24 cellular contexts compared by ENCODE assay signal in the genomic region with DNA sequence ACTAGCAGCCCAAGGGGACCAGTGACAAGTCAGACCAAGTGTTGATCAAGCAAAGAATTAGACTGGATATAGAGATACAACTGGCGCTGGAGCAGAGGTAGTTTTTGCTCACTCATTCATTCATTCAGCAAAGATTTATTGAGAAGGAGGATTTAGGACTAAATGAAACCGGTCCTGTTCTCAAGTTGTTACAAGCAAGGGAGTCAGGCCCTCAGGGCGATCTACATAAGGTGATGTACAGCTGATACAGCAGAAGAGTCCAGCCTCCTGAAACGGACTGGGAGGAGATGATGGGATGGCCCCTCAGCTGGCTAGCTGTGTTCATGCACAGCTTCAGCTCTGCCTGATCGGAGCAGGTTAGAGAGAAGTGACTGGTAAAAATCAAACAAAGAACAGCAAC.
DNase-seq lines count a peak whose midpoint lies in the region; ATAC-seq and TF ChIP-seq lines count a peak whose summit lies in the region.
"Had no signal": no experiment of that assay in that cellular context is flagged by ENCODE, and none has a peak within 500 bp of the region (broad histone marks: within the 10 kb centered on the region; RNA-seq: fewer than 3 reads in every experiment).

No MANE protein-coding gene starts in this region.

- H2BK120ac ChIP-seq in mesenchymal stem cell (ENCODE audit: low read depth, low read length) = no peak overlapping the region

- H2BK5ac ChIP-seq in mesenchymal stem cell (ENCODE audit: low read depth, low read length, poor library complexity, severe bottlenecking) = no peak overlapping the region

- no peaks in the 10 kb centered on the region for H3K79me1 ChIP-seq in mesenchymal stem cell (replicated peaks; ENCODE audit: low read length, poor library complexity, severe bottlenecking)

- no peak overlapping the region for H3K4ac ChIP-seq in mesenchymal stem cell (ENCODE audit: low read depth in 1 of 2, low read length in 2 of 2)

- H4K8ac ChIP-seq in mesenchymal stem cell (ENCODE audit: low read length) = no peak overlapping the region

- no peak overlapping the region for H3K9ac ChIP-seq in mesenchymal stem cell (ENCODE audit: low read length)
- H3K9ac ChIP-seq: BLaER1 treated with 17β-estradiol and CSF1 and Interleukin-3, amounts not matched to agents 10 nM and 100 nM had no signal

- ATAC-seq in GM23338 = no peak
- peak; percentile 69 for ATAC-seq in esophagus mucosa
- no peak for ATAC-seq in HG02884 (IDR thresholded peaks at IDR 0.05; ENCODE audit: unreplicated experiment)
- no peak for ATAC-seq in psoas muscle
- ATAC-seq: A549, GM12878 had no signal

- H3K4me1 Mint-ChIP-seq in GM23338 = peaks cover 18% of the 10 kb centered on the region
- H3K4me1 Mint-ChIP-seq: B cell; CD8-positive, alpha-beta memory T cell had no signal

- H2AK5ac ChIP-seq in mesenchymal stem cell (ENCODE audit: low read length, severe bottlenecking) = peak overlapping the region; percentile 13

- no peak overlapping the region for H3K27ac ChIP-seq in GM23338 (ENCODE audit: low read depth)
- no peak overlapping the region for H3K27ac ChIP-seq in mesenchymal stem cell (ENCODE audit: low read length, poor library complexity, severe bottlenecking)
- no peak overlapping the region for H3K27ac ChIP-seq in osteoblast (ENCODE audit: low read depth, low read length)
- H3K27ac ChIP-seq in psoas muscle = no peak overlapping the region
- H3K27ac ChIP-seq: 22Rv1; A549; BLaER1 treated with 17β-estradiol and CSF1 and Interleukin-3, amounts not matched to agents 10 nM and 100 nM; C4-2B had no signal

- no peak for DNase-seq in GM23338 (ENCODE audit: low spot score)
- no peak for DNase-seq in mesenchymal stem cell
- peak; percentile 4 for DNase-seq in osteoblast (ENCODE audit: insufficient read length, low spot score, missing footprints)
- no peak for DNase-seq in psoas muscle
- DNase-seq in activated CD4-positive, alpha-beta T cell treated with anti-CD3 and anti-CD28 coated beads, Interleukin-2, amount 50 U/mL, for 1 hour = no peak
- DNase-seq: AML-193; CD4-positive, alpha-beta memory T cell; CD8-positive, alpha-beta memory T cell; COR-L47; DMS 273 treated with DMSO at 0.1 percent for 48 hours; DMS153; DMS53; DMS79; DND-41; EL; GDM1 had no signal

- no peak overlapping the region for H3K14ac ChIP-seq in mesenchymal stem cell (ENCODE audit: low read length in 2 of 2)

- 87% methylated on average over 4 of the region's 5 CpGs for WGBS in mesenchymal stem cell
- 90 to 96% (median 93%) methylated on average over 5 of the region's 5 CpGs for WGBS in psoas muscle, 3 donors

- H3K9me3 Mint-ChIP-seq in GM23338 = no peaks in the 10 kb centered on the region
- H3K9me3 Mint-ChIP-seq: CD4-positive, alpha-beta memory T cell; CD8-positive, alpha-beta memory T cell had no signal

- H2AFZ ChIP-seq in GM23338 = no peak overlapping the region
- H2AFZ ChIP-seq in mesenchymal stem cell (ENCODE audit: low read depth, low read length) = no peak overlapping the region
- H2AFZ ChIP-seq in osteoblast (ENCODE audit: low read length) = no peak overlapping the region

- H3K9me3 ChIP-seq in mesenchymal stem cell (ENCODE audit: control insufficient read depth, low read length) = no peaks in the 10 kb centered on the region
- H3K9me3 ChIP-seq in osteoblast (ENCODE audit: low read depth, low read length) = no peaks in the 10 kb centered on the region
- H3K9me3 ChIP-seq in psoas muscle = no peaks in the 10 kb centered on the region
- H3K9me3 ChIP-seq: A549; BLaER1 treated with 17β-estradiol and CSF1 and Interleukin-3, amounts not matched to agents 10 nM and 100 nM had no signal

- H4K91ac ChIP-seq in mesenchymal stem cell (ENCODE audit: low read length) = no peak overlapping the region

- no peak overlapping the region for H3K27ac Mint-ChIP-seq in GM23338
- H3K27ac Mint-ChIP-seq: B cell had no signal

- H3K4me3 Mint-ChIP-seq in GM23338 = no peak overlapping the region
- H3K4me3 Mint-ChIP-seq: B cell; CD4-positive, alpha-beta memory T cell; CD8-positive, alpha-beta memory T cell had no signal

- H3K4me3 ChIP-seq in GM23338 = no peak overlapping the region
- H3K4me3 ChIP-seq in mesenchymal stem cell (ENCODE audit: insufficient read depth in 1 of 2, low read depth in 1 of 2, low read length in 2 of 2) = no peak overlapping the region
- no peak overlapping the region for H3K4me3 ChIP-seq in osteoblast (ENCODE audit: insufficient read depth, low read length)
- no peak overlapping the region for H3K4me3 ChIP-seq in psoas muscle
- H3K4me3 ChIP-seq: A549; BLaER1 treated with 17β-estradiol and CSF1 and Interleukin-3, amounts not matched to agents 10 nM and 100 nM; GM12878 had no signal

- no peaks in the 10 kb centered on the region for H3K27me3 Mint-ChIP-seq in GM23338 (ENCODE audit: insufficient read depth, low read depth, poor library complexity)
- H3K27me3 Mint-ChIP-seq: CD4-positive, alpha-beta memory T cell had no signal

- no peak overlapping the region for H3K18ac ChIP-seq in mesenchymal stem cell (ENCODE audit: low read depth in 1 of 2, low read length in 2 of 2)

- H3K36me3 ChIP-seq in GM23338 (ENCODE audit: insufficient read depth) (no peaks in the 10 kb centered on the region), mesenchymal stem cell (ENCODE audit: control insufficient read depth in 1 of 2, insufficient read depth in 2 of 2, low read depth in 1 of 2, low read length in 2 of 2) (no peaks in the 10 kb centered on the region), osteoblast (ENCODE audit: insufficient read depth, low read length) (no peaks in the 10 kb centered on the region), psoas muscle (ENCODE audit: insufficient read depth in 1 of 2, low read depth in 1 of 2) (no peaks in the 10 kb centered on the region)
- H3K36me3 ChIP-seq: BLaER1 treated with 17β-estradiol and CSF1 and Interleukin-3, amounts not matched to agents 10 nM and 100 nM had no signal

- no peaks in the 10 kb centered on the region for H3K36me3 Mint-ChIP-seq in GM23338 (ENCODE audit: low read depth)
- H3K36me3 Mint-ChIP-seq: CD4-positive, alpha-beta memory T cell had no signal

- H3K4me1 ChIP-seq in GM23338 (ENCODE audit: insufficient read depth) (peaks cover 14% of the 10 kb centered on the region), mesenchymal stem cell (ENCODE audit: control insufficient read depth, insufficient read depth, low read depth, low read length) (no peaks in the 10 kb centered on the region), osteoblast (ENCODE audit: insufficient read depth, low read length) (no peaks in the 10 kb centered on the region), psoas muscle (no peaks in the 10 kb centered on the region)
- H3K4me1 ChIP-seq: A549 had no signal

- no peaks in the 10 kb centered on the region for H4K20me1 ChIP-seq in GM23338 (replicated peaks; ENCODE audit: insufficient read depth)
- no peaks in the 10 kb centered on the region for H4K20me1 ChIP-seq in osteoblast (ENCODE audit: insufficient read depth, low read length)
- H4K20me1 ChIP-seq: BLaER1 treated with 17β-estradiol and CSF1 and Interleukin-3, amounts not matched to agents 10 nM and 100 nM had no signal

- intact Hi-C loops in psoas muscle (cut with DNase I) = no loop called here

- TF ChIP-seq CTCF in GM23338 (conservative IDR thresholded peaks at IDR 0.05; ENCODE audit: low read depth in 2 of 2) (no peak), osteoblast (IDR thresholded peaks at IDR 0.05; ENCODE audit: extremely low read depth, low read depth, low read length) (no peak), psoas muscle (IDR thresholded peaks at IDR 0.05) (no peak)

- no peak overlapping the region for H3K23ac ChIP-seq in mesenchymal stem cell (ENCODE audit: low read length in 2 of 2)

- H3K9me2 ChIP-seq in GM23338 (ENCODE audit: insufficient read depth) = no peaks in the 10 kb centered on the region

- H3K79me2 ChIP-seq in GM23338 (replicated peaks; ENCODE audit: insufficient read depth) = no peaks in the 10 kb centered on the region
- H3K79me2 ChIP-seq in osteoblast (ENCODE audit: insufficient read depth, low read length) = no peaks in the 10 kb centered on the region

- no peak overlapping the region for H2BK12ac ChIP-seq in mesenchymal stem cell (ENCODE audit: low read length in 2 of 2)

- H3F3A ChIP-seq in GM23338 (replicated peaks; ENCODE audit: low read depth) = no peaks in the 10 kb centered on the region

- H3K27me3 ChIP-seq in GM23338 (ENCODE audit: insufficient read depth) (no peaks in the 10 kb centered on the region), mesenchymal stem cell (ENCODE audit: control insufficient read depth in 1 of 2, insufficient read depth in 1 of 2, low read length in 2 of 2) (no peaks in the 10 kb centered on the region), osteoblast (ENCODE audit: insufficient read depth, low read length) (peaks cover 19% of the 10 kb centered on the region), psoas muscle (ENCODE audit: insufficient read depth in 3 of 3, low read length in 2 of 3) (peaks cover 0 to 2% (median 0%) of the 10 kb centered on the region in 3 donors)
- H3K27me3 ChIP-seq: BLaER1 treated with 17β-estradiol and CSF1 and Interleukin-3, amounts not matched to agents 10 nM and 100 nM had no signal

- H2BK15ac ChIP-seq in mesenchymal stem cell (ENCODE audit: low read depth, poor library complexity, severe bottlenecking) = no peak overlapping the region

- H3K4me2 ChIP-seq in GM23338 (0 out of 2 replicates have a peak overlapping the region, but pooled peaks have one; percentile 1), mesenchymal stem cell (ENCODE audit: low read length, poor library complexity, severe bottlenecking) (no peak overlapping the region), osteoblast (ENCODE audit: insufficient read depth, low read length) (no peak overlapping the region)
- H3K4me2 ChIP-seq: A549; BLaER1 treated with 17β-estradiol and CSF1 and Interleukin-3, amounts not matched to agents 10 nM and 100 nM had no signal

TF ChIP-seq in GM23338, 12 proteins besides CTCF, POLR2A, EP300 and RAD21 (continues in another document):
- TF ChIP-seq ZNF114 (CRISPR knock-in tag; IDR thresholded peaks at IDR 0.05) (no peak), NANOG (IDR thresholded peaks at IDR 0.05; ENCODE audit: borderline replicate concordance) (no peak), JUNB (IDR thresholded peaks at IDR 0.05; ENCODE audit: unreplicated experiment) (no peak), ZNF331 (CRISPR knock-in tag; IDR thresholded peaks at IDR 0.05; ENCODE audit: low read depth) (no peak)
